ENCODE assay signal across 8 cellular contexts in the genomic region with DNA sequence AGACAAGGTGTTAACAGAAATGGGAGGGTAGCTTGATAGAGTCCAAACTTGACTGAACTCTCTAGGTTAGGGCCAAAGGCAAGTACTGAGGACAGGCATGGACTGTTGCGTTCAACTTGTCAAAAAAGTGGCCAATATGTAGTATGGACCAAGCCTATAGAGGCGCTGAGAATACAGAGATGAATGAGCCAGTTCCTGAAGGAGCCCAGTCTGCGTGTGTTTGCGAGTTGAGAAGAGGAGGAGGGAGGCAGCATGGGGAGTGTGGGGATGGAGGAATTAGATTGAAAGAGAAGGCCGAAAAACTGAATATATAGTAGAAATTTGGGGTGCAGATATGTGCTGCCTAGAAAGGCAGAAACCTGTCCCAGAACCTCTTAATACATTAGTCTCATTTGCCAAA. TPM values are rescaled to one million over a fixed set of nuclear protein-coding genes. Genes with fewer than 3 reads are reported as not detected.
A peak's percentile ranks its signal among the peaks of the same experiment; 100 is the strongest.
DNase-seq lines count a peak whose midpoint lies in the region; ATAC-seq, FAIRE-seq and TF ChIP-seq lines count a peak whose summit lies in the region.

No MANE protein-coding gene starts in this region.

- peak overlapping the region; percentile 69 for H3K9ac ChIP-seq in astrocyte (ENCODE audit: low read length)

- H3K4me3 Mint-ChIP-seq in astrocyte (ENCODE audit: unreplicated experiment), result peak overlapping the region; percentile 95

- FAIRE-seq in astrocyte (lab: Jason Lieb, UNC) (no peak), islet of Langerhans (lab: Jason Lieb, UNC) (peak; percentile 79)

- H3K27me3 Mint-ChIP-seq in astrocyte (ENCODE audit: low read depth, unreplicated experiment), result peaks cover 3% of the 10 kb centered on the region

- H3K36me3 ChIP-seq in left ventricle myocardium inferior, result no peaks in the 10 kb centered on the region
- H3K36me3 ChIP-seq in astrocyte (ENCODE audit: insufficient read depth, low read length), result no peaks in the 10 kb centered on the region
- H3K36me3 ChIP-seq in stomach, result no peaks in the 10 kb centered on the region

- no peak for ATAC-seq in Right ventricle myocardium superior (ENCODE audit: poor library complexity)
- ATAC-seq in GM19397 (IDR thresholded peaks at IDR 0.05; ENCODE audit: unreplicated experiment), result no peak

- H3K9me3 ChIP-seq in left ventricle myocardium inferior (replicated peaks) (no peaks in the 10 kb centered on the region), astrocyte (ENCODE audit: insufficient read depth, low read depth, low read length) (no peaks in the 10 kb centered on the region), stomach (no peaks in the 10 kb centered on the region)

- DNase-seq in left ventricle myocardium inferior (no peak), Right ventricle myocardium superior (no peak), NCI-H146 (lab: John Stamatoyannopoulos, UW) (peak; percentile 32), astrocyte (ENCODE audit: low read depth) (no peak), stomach (no peak), GF-D8 (lab: John Stamatoyannopoulos, UW) (no peak)

- peak overlapping the region; percentile 73 for H2AFZ ChIP-seq in astrocyte (ENCODE audit: low read depth, low read length)

- H3K4me1 ChIP-seq in left ventricle myocardium inferior (peaks cover 37% of the 10 kb centered on the region), astrocyte (ENCODE audit: insufficient read depth, low read length) (peaks cover 13% of the 10 kb centered on the region), stomach (peaks cover 13 to 37% (median 30%) of the 10 kb centered on the region in 4 donors)

- no peaks in the 10 kb centered on the region for H3K9me3 Mint-ChIP-seq in astrocyte (ENCODE audit: unreplicated experiment)

- TF ChIP-seq EP300 in stomach (IDR thresholded peaks at IDR 0.05), result no peak

- peaks cover 13% of the 10 kb centered on the region for H4K20me1 ChIP-seq in astrocyte (ENCODE audit: insufficient read depth, low read length)

- peak overlapping the region; percentile 93 for H3K4me2 ChIP-seq in astrocyte (ENCODE audit: low read length)

- H3K4me3 ChIP-seq in left ventricle myocardium inferior (peak overlapping the region; percentile 82), astrocyte (ENCODE audit: insufficient read depth, low read depth, low read length) (peak overlapping the region; percentile 64), stomach (peak overlapping the region; percentile 61 to 95 (median 72))

- H3K79me2 ChIP-seq in astrocyte (ENCODE audit: insufficient read depth, low read length), result peaks cover 35% of the 10 kb centered on the region

- intact Hi-C loops in left ventricle myocardium inferior (cut with micrococcal nuclease), result no loop called here
- intact Hi-C loops in Right ventricle myocardium superior (cut with DNase I), result loop anchor here (10.0 kb wide), 1 partner anchor 215 kb away; no protein-coding TSS in a partner anchor
- intact Hi-C loops in stomach (cut with DNase I; ENCODE audit: low total_unique reads), result no loop called here

- no peak for TF ChIP-seq POLR2A in stomach (IDR thresholded peaks at IDR 0.05)

- peak overlapping the region; percentile 94 for H3K27ac Mint-ChIP-seq in astrocyte (ENCODE audit: unreplicated experiment)

- TF ChIP-seq CTCF in left ventricle myocardium inferior (IDR thresholded peaks at IDR 0.05; ENCODE audit: borderline replicate concordance), result no peak
- TF ChIP-seq CTCF in astrocyte (IDR thresholded peaks at IDR 0.05; ENCODE audit: insufficient read depth, low read depth, low read length), result no peak
- TF ChIP-seq CTCF in stomach (IDR thresholded peaks at IDR 0.05), result no peak

- no peaks in the 10 kb centered on the region for H3K27me3 ChIP-seq in left ventricle myocardium inferior (ENCODE audit: low read depth)
- no peaks in the 10 kb centered on the region for H3K27me3 ChIP-seq in astrocyte (ENCODE audit: insufficient read depth, low read length)
- H3K27me3 ChIP-seq in stomach, result no peaks in the 10 kb centered on the region

- 4 to 10% (median 7%) methylated on average over 5 of the region's 5 CpGs for WGBS in stomach, 5 donors

- H3K27ac ChIP-seq in left ventricle myocardium inferior (replicated peaks) (peak overlapping the region; percentile 93), astrocyte (ENCODE audit: low read depth, low read length) (peak overlapping the region; percentile 29), stomach (peak overlapping the region; percentile 97 to 100 (median 99))

- H3K36me3 Mint-ChIP-seq in astrocyte (ENCODE audit: low read depth, unreplicated experiment), result no peaks in the 10 kb centered on the region

- peaks cover 7% of the 10 kb centered on the region for H3K4me1 Mint-ChIP-seq in astrocyte (ENCODE audit: low read depth, unreplicated experiment)

RNA-seq across cellular contexts. Expression of a gene that starts 0.6 kb away (rescaled TPM):
- total RNA-seq in left ventricle myocardium inferior (6.4 TPM), Right ventricle myocardium superior (5.2 TPM), astrocyte (31.3 and 32.8 TPM in 2 replicates), stomach (100 to 1,000 TPM in 1 of 5 donors, 10 to 100 TPM in 4; 26.6 to 193 (median 70.7) TPM)
- 10 to 100 TPM; 12.2 to 19.2 (median 13.0) TPM for polyA plus RNA-seq in stomach

Comparison
In these comparisons a context has a peak if more than half of its experiments do, and no peak if none do; other contexts are left out.
1. H3K27ac ChIP-seq: peak in every context shown above with its lines; median percentile 99 in stomach; 93 in left ventricle myocardium inferior; 29 in astrocyte.